Comparison of ENCODE assay signal across 8 cellular contexts in the genomic region with DNA sequence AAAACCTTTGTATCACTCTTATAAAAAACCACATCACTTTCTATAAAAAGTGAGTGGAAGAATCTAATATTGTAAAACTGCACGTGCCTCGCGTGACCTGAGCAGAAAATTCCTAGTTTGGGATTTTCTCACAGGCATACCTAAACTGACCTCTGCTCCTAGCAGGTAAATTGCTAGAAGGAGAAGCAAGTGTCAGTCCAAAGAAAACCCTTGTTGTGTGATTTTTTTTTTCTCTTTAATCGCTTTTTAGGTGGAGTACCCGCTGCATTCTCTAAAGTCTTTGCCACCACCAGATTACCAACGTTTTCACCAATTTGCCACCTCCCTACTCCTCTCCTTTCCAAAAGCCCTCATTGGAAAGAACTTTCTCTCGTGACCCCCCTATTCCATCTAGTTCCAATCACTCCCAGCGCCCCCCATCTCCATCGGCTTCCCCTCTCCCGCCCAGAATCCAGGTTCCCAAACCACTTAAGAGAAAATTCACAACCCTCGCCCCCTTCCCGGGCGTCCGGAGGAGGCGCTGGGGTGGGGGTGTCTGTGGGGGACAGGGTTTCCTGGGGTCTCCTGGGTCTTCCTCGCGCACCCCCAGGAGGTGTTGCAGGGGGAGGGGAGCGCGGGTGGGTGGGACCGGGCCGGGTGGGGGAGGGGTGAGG. TPM values are rescaled to one million over a fixed set of nuclear protein-coding genes. Genes with fewer than 3 reads are reported as not detected.
DNase-seq lines count a peak whose midpoint lies in the region; ATAC-seq, FAIRE-seq and TF ChIP-seq lines count a peak whose summit lies in the region.

No MANE protein-coding gene starts in this region.

- CTCF ChIA-PET in PC-3 (lab: Charles Lee), result no interaction called here

- TF ChIP-seq POLR2A in prostate gland (IDR thresholded peaks at IDR 0.05), result no peak

- no TSS peak for BruUV-seq in PC-3 (replicated peaks; lab: Mats Ljungman, UMichigan)

- no peaks in the 10 kb centered on the region for H3K9me3 ChIP-seq in PC-3 (ENCODE audit: low read length)
- no peaks in the 10 kb centered on the region for H3K9me3 ChIP-seq in esophagus (ENCODE audit: control insufficient read depth in 2 of 2, insufficient read depth in 1 of 2, low read depth in 1 of 2, low read length in 1 of 2)
- H3K9me3 ChIP-seq in prostate gland, result no peaks in the 10 kb centered on the region

- H3K36me3 ChIP-seq in PC-3 (ENCODE audit: low read depth, low read length) (no peaks in the 10 kb centered on the region), esophagus (ENCODE audit: control insufficient read depth in 2 of 2, insufficient read depth in 2 of 2, low read length in 1 of 2) (no peaks in the 10 kb centered on the region), prostate gland (no peaks in the 10 kb centered on the region)

- no peaks in the 10 kb centered on the region for H3F3A ChIP-seq in PC-3 (ENCODE audit: low read length, unreplicated experiment)

- peak overlapping the region; percentile 94 for H2AFZ ChIP-seq in PC-3 (ENCODE audit: low read length)

- peak overlapping the region; percentile 85 for H3K4me2 ChIP-seq in PC-3 (ENCODE audit: low read length)

- WGBS in esophagus, 2 donors, result 15 to 19% methylated on average over 15 to 21 of the region's 21 CpGs
- 14% methylated on average over 16 of the region's 21 CpGs for WGBS in prostate gland

- FAIRE-seq in urothelium cell line (lab: Jason Lieb, UNC), result no peak

- ATAC-seq in PC-3, result no peak; the same call in 1 of the 2 replicates
- ATAC-seq in GM18870 (IDR thresholded peaks at IDR 0.05; ENCODE audit: unreplicated experiment), result no peak
- ATAC-seq in HG03097 (IDR thresholded peaks at IDR 0.05; ENCODE audit: low FRiP score, unreplicated experiment), result no peak
- ATAC-seq in GM19324 (IDR thresholded peaks at IDR 0.05; ENCODE audit: low FRiP score, unreplicated experiment), result no peak

- H3K27ac ChIP-seq in PC-3 (ENCODE audit: low read length), result no peak overlapping the region
- peak overlapping the region; percentile 75 to 78 for H3K27ac ChIP-seq in esophagus (ENCODE audit: low read depth in 2 of 2, low read length in 1 of 2)
- peak overlapping the region; percentile 93 to 96 for H3K27ac ChIP-seq in prostate gland

- intact Hi-C loops in PC-3 (cut with micrococcal nuclease) (loop anchor here (5.0 kb wide), 6 partner anchors 62 to 688 kb away; a partner anchor contains a TSS), prostate gland (cut with DNase I) (loop anchor here (10.0 kb wide), 1 partner anchor 601 kb away; a partner anchor contains a TSS)

- POLR2A ChIA-PET in PC-3 (lab: Charles Lee; ENCODE audit: unreplicated experiment), result no interaction called here

- no peaks in the 10 kb centered on the region for H3K9me2 ChIP-seq in PC-3 (replicated peaks; ENCODE audit: low read length)

- peaks cover 45% of the 10 kb centered on the region for H3K4me1 ChIP-seq in PC-3 (ENCODE audit: insufficient read depth, low read length)
- no peaks in the 10 kb centered on the region for H3K4me1 ChIP-seq in esophagus (ENCODE audit: control insufficient read depth in 2 of 2, insufficient read depth in 2 of 2, low read length in 1 of 2)
- H3K4me1 ChIP-seq in prostate gland (replicated peaks), result peaks cover 6% of the 10 kb centered on the region

- H3K27me3 ChIP-seq in PC-3 (ENCODE audit: low read length) (no peaks in the 10 kb centered on the region), esophagus (ENCODE audit: control insufficient read depth in 1 of 2, insufficient read depth in 2 of 2, low read length in 2 of 2) (no peaks in the 10 kb centered on the region), prostate gland (replicated peaks; ENCODE audit: insufficient read depth) (no peaks in the 10 kb centered on the region)

- in situ Hi-C loops in G401 (cut with HindIII; ENCODE audit: low sequenced_read_pairs), result no loop called here

- TF ChIP-seq CTCF in PC-3 (conservative IDR thresholded peaks at IDR 0.05; ENCODE audit: low read depth, low read length) (no peak), prostate gland (IDR thresholded peaks at IDR 0.05) (no peak)

- H3K4me3 ChIP-seq in PC-3 (ENCODE audit: low read length), result peak overlapping the region; percentile 90
- H3K4me3 ChIP-seq in esophagus (ENCODE audit: low read depth in 1 of 2, low read length in 2 of 2), result peak overlapping the region; percentile 33 to 98
- peak overlapping the region; percentile 92 to 99 for H3K4me3 ChIP-seq in prostate gland

- DNase-seq in G401 (ENCODE audit: low spot score), result peak; percentile 36
- no peak for DNase-seq in PC-3
- no peak for DNase-seq in prostate gland (ENCODE audit: low spot score)
- no peak for DNase-seq in urothelium cell line (ENCODE audit: low spot score)

- H4K20me1 ChIP-seq in PC-3 (ENCODE audit: low read length), result peaks cover 10% of the 10 kb centered on the region

- peak overlapping the region; percentile 91 for H3K9ac ChIP-seq in PC-3 (ENCODE audit: low read length)

- H3K79me2 ChIP-seq in PC-3 (ENCODE audit: low read length), result peaks cover 42% of the 10 kb centered on the region

RNA-seq across cellular contexts. Expression of a gene that starts 0.4 kb away (rescaled TPM):
- 121 and 174 TPM in 2 replicates for total RNA-seq in G401 (2014; rRNA removed; shearing (Covaris generic))
- total RNA-seq in PC-3 (2014; rRNA removed) (90.1 and 117 TPM in 2 replicates), prostate gland (10 to 100 TPM; 77.8 to 92.1 TPM)
- polyA plus RNA-seq in esophagus, result 100 to 1,000 TPM in 1 of 2 donors, 10 to 100 TPM in 1; 86.1 to 102 TPM
